ENCODE assay signal across 1 cellular context in genomic region chr22:26483439-26484359, GRCh38.
TF ChIP-seq lines count a peak whose summit lies in the region.

Gene HPS4 (minus strand): TSS chr22:26483783. CDS start chr22:26481762, 2,021 bp downstream.
Gene SRRD (plus strand): TSS chr22:26483877. CDS start chr22:26483891, 14 bp downstream.

TF ChIP-seq in GM12878, 131 proteins besides CTCF, POLR2A, EP300 and RAD21 (continued from another document and continues in another):
- TF ChIP-seq CEBPZ (IDR thresholded peaks at IDR 0.05; ENCODE audit: low read depth, low read length) (no peak; the same call in 1 of the 2 replicates), RUNX3 (IDR thresholded peaks at IDR 0.05; ENCODE audit: low read length) (peak; percentile 83), ZNF384 (IDR thresholded peaks at IDR 0.05; ENCODE audit: borderline replicate concordance, low read depth, low read length) (no peak), NFIC (IDR thresholded peaks at IDR 0.05; ENCODE audit: low read depth, low read length) (no peak), IRF5 (IDR thresholded peaks at IDR 0.05; ENCODE audit: borderline replicate concordance) (no peak), ATF2 (IDR thresholded peaks at IDR 0.05; ENCODE audit: low read length) (no peak), SIX5 (IDR thresholded peaks at IDR 0.05; ENCODE audit: low read depth, low read length, severe bottlenecking) (peak; percentile 63), PML (IDR thresholded peaks at IDR 0.05; ENCODE audit: low read length) (peak; percentile 52; the same call in 1 of the 2 replicates), POU2F2 (IDR thresholded peaks at IDR 0.05; ENCODE audit: borderline replicate concordance, low read depth, low read length) (no peak; the same call in 2 of the 3 replicates), BHLHE40 (IDR thresholded peaks at IDR 0.05; ENCODE audit: borderline replicate concordance in 1 of 2, low read depth in 2 of 2, low read length in 1 of 2) (peak; percentile 90 to 98), RB1 (IDR thresholded peaks at IDR 0.05; ENCODE audit: borderline replicate concordance) (peak; percentile 91; the same call in 1 of the 2 replicates), IKZF2 (IDR thresholded peaks at IDR 0.05) (peak; percentile 39 to 44; a peak in 2 of 4 replicates), EGR1 (IDR thresholded peaks at IDR 0.05; ENCODE audit: borderline replicate concordance in 1 of 2, low read depth in 2 of 2, low read length in 2 of 2) (0 out of 3 replicates have a peak, but pooled peaks of 1 of the 2 experiments have one; percentile 9), MLLT1 (IDR thresholded peaks at IDR 0.05) (no peak), E2F8 (IDR thresholded peaks at IDR 0.05; ENCODE audit: low read depth, partially characterized antibody) (no peak), HDAC6 (IDR thresholded peaks at IDR 0.05; ENCODE audit: unreplicated experiment) (no peak), RFX5 (IDR thresholded peaks at IDR 0.05; ENCODE audit: low read depth, low read length) (no peak), CHD4 (IDR thresholded peaks at IDR 0.05) (no peak), SIN3A (IDR thresholded peaks at IDR 0.05; ENCODE audit: low read depth, low read length) (peak; percentile 91; the same call in 1 of the 2 replicates), EZH2 (IDR thresholded peaks at IDR 0.05; ENCODE audit: borderline replicate concordance, control insufficient read depth, low read depth, low read length) (no peak), TAF1 (IDR thresholded peaks at IDR 0.05; ENCODE audit: borderline replicate concordance, low read depth, low read length) (peak; percentile 89; the same call in 1 of the 2 replicates), MEF2A (IDR thresholded peaks at IDR 0.05; ENCODE audit: insufficient read depth, low read depth, low read length) (no peak), ZNF217 (IDR thresholded peaks at IDR 0.05) (peak; percentile 72; the same call in 1 of the 2 replicates), CHD1 (IDR thresholded peaks at IDR 0.05; ENCODE audit: low read depth, low read length) (no peak), RELA (IDR thresholded peaks at IDR 0.05; ENCODE audit: borderline replicate concordance, partially characterized antibody) (peak; percentile 86), GABPA (IDR thresholded peaks at IDR 0.05; ENCODE audit: low read depth) (no peak), BCLAF1 (IDR thresholded peaks at IDR 0.05) (no peak), ETV6 (conservative IDR thresholded peaks at IDR 0.05 in 1 of 2, IDR thresholded peaks at IDR 0.05 in 1 of 2; ENCODE audit: borderline replicate concordance in 1 of 2, low read depth in 1 of 2) (no peak), PRDM15 (CRISPR knock-in tag; IDR thresholded peaks at IDR 0.05) (no peak), SPI1 (IDR thresholded peaks at IDR 0.05; ENCODE audit: borderline replicate concordance, insufficient read depth, low read depth, low read length) (no peak), ESRRA (IDR thresholded peaks at IDR 0.05; ENCODE audit: low read length) (peak; percentile 78), STAT3 (IDR thresholded peaks at IDR 0.05; ENCODE audit: low read depth, low read length) (no peak), E4F1 (IDR thresholded peaks at IDR 0.05; ENCODE audit: borderline replicate concordance, partially characterized antibody) (no peak), TARDBP (IDR thresholded peaks at IDR 0.05; ENCODE audit: borderline replicate concordance) (peak; percentile 73; the same call in 1 of the 2 replicates), LARP7 (IDR thresholded peaks at IDR 0.05) (peak; percentile 68), YY1 (IDR thresholded peaks at IDR 0.05; ENCODE audit: low read depth, low read length) (peak; percentile 99), PKNOX1 (IDR thresholded peaks at IDR 0.05) (no peak)
